ENCODE assay signal across 8 cellular contexts in the genomic region with DNA sequence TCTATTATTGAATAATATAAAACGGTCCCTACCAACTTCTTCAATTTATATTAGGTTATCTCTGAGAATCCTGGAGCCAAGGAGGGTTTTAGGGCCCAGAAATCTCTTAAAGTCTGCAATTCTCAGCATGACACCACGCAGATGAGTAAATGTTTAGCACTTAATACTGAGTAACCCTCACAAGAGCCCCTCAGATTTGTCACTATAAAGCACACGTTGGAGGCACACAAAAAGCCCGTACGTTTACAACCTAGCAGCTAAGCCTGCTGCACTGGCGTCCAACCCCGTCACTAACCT. TPM values are rescaled to one million over a fixed set of nuclear protein-coding genes. Genes with fewer than 3 reads are reported as not detected.
DNase-seq lines count a peak whose midpoint lies in the region; ATAC-seq and TF ChIP-seq lines count a peak whose summit lies in the region.

No MANE protein-coding gene starts in this region.

- peak overlapping the region; percentile 66 to 99 (median 91) for H3K4me3 ChIP-seq in dorsolateral prefrontal cortex
- H3K4me3 ChIP-seq in naive thymus-derived CD4-positive, alpha-beta T cell (ENCODE audit: low read length): peak overlapping the region; percentile 88

- peaks cover 0 to 7% (median 0%) of the 10 kb centered on the region in 3 experiments for H3K36me3 ChIP-seq in naive thymus-derived CD4-positive, alpha-beta T cell (ENCODE audit: control insufficient read depth in 2 of 3, insufficient read depth in 3 of 3, low read length in 3 of 3)

- ATAC-seq in CD4-positive, alpha-beta T cell (ENCODE audit: poor library complexity): peak; percentile 66
- ATAC-seq in naive thymus-derived CD4-positive, alpha-beta T cell: peak; percentile 58
- no peak for ATAC-seq in HG02870 (IDR thresholded peaks at IDR 0.05; ENCODE audit: unreplicated experiment)

- no peak for TF ChIP-seq CTCF in CD4-positive, alpha-beta T cell (IDR thresholded peaks at IDR 0.05)
- TF ChIP-seq CTCF in dorsolateral prefrontal cortex (IDR thresholded peaks at IDR 0.05 in 54 of 56, conservative IDR thresholded peaks at IDR 0.05 in 2 of 56; ENCODE audit: low read depth in 1 of 56, partially characterized antibody in 56 of 56): no peak

- peak overlapping the region; percentile 89 for H3K4me3 Mint-ChIP-seq in CD4-positive, alpha-beta T cell
- H3K4me3 Mint-ChIP-seq in naive thymus-derived CD4-positive, alpha-beta T cell: peak overlapping the region; percentile 89 to 98 (median 96)

- H3K36me3 Mint-ChIP-seq in CD4-positive, alpha-beta T cell (ENCODE audit: low read depth): peaks cover 26% of the 10 kb centered on the region
- peaks cover 0 to 20% (median 8%) of the 10 kb centered on the region in 5 donors for H3K36me3 Mint-ChIP-seq in naive thymus-derived CD4-positive, alpha-beta T cell

- CTCF ChIA-PET in CD4-positive, alpha-beta T cell (lab: Charles Lee): interaction anchor here (1.0 to 8.1 kb wide), 6 partner anchors 28 to 79 kb away, joined by 3 to 57 read pairs (median 5); partner anchors contain the start of genes NFS1, RBM39 and ROMO1
- CTCF ChIA-PET in naive thymus-derived CD4-positive, alpha-beta T cell (lab: Charles Lee): interaction anchor here (0.7 to 1.5 kb wide), 4 partner anchors 11 to 222 kb away, joined by 3 to 5 read pairs (median 3); no protein-coding TSS in a partner anchor

- H3K9me3 Mint-ChIP-seq in CD4-positive, alpha-beta T cell: no peaks in the 10 kb centered on the region
- H3K9me3 Mint-ChIP-seq in naive thymus-derived CD4-positive, alpha-beta T cell: no peaks in the 10 kb centered on the region

- DNase-seq in CD4-positive, alpha-beta T cell: peak in 3 of 10 experiments; percentile 34 to 66 (median 56)
- DNase-seq in M059J (ENCODE audit: low read depth) (peak; percentile 62), dorsolateral prefrontal cortex (no peak), putamen (ENCODE audit: low spot score) (no peak), AML-193 (lab: John Stamatoyannopoulos, UW) (no peak)
- DNase-seq in naive thymus-derived CD4-positive, alpha-beta T cell: peak in 1 of 9 donors; percentile 79
- no peak for DNase-seq in effector CD8-positive, alpha-beta T cell (lab: John Stamatoyannopoulos, UW)

- peak overlapping the region; percentile 99 for H3K27ac Mint-ChIP-seq in CD4-positive, alpha-beta T cell
- H3K27ac Mint-ChIP-seq in naive thymus-derived CD4-positive, alpha-beta T cell: peak overlapping the region; percentile 98 to 100 (median 99)

- no peaks in the 10 kb centered on the region for H3K27me3 ChIP-seq in CD4-positive, alpha-beta T cell (ENCODE audit: control insufficient read depth, insufficient read depth, low read length)
- H3K27me3 ChIP-seq in dorsolateral prefrontal cortex: no peaks in the 10 kb centered on the region
- H3K27me3 ChIP-seq in naive thymus-derived CD4-positive, alpha-beta T cell (ENCODE audit: control insufficient read depth in 2 of 2, insufficient read depth in 2 of 2, low read length in 2 of 2): no peaks in the 10 kb centered on the region

- no peaks in the 10 kb centered on the region for H3K27me3 Mint-ChIP-seq in CD4-positive, alpha-beta T cell
- H3K27me3 Mint-ChIP-seq in naive thymus-derived CD4-positive, alpha-beta T cell: no peaks in the 10 kb centered on the region

- H3K4me1 Mint-ChIP-seq in CD4-positive, alpha-beta T cell (ENCODE audit: low read depth): peaks cover 60% of the 10 kb centered on the region
- H3K4me1 Mint-ChIP-seq in naive thymus-derived CD4-positive, alpha-beta T cell: peaks cover 38 to 61% (median 59%) of the 10 kb centered on the region in 7 donors

- intact Hi-C loops in CD4-positive, alpha-beta T cell (cut with DNase I, micrococcal nuclease): loop anchor here (5.0 kb wide), 2 partner anchors 61 to 171 kb away; no protein-coding TSS in a partner anchor
- intact Hi-C loops in dorsolateral prefrontal cortex (cut with DNase I): loop anchor here (5.0 to 10.0 kb wide), 3 partner anchors 34 to 291 kb away; partner anchors contain the start of genes NFS1 (in 1 of the 2), ROMO1 (in 1 of the 2), SCAND1 (in 1 of the 2) and SPAG4 (in 1 of the 2)
- intact Hi-C loops in naive thymus-derived CD4-positive, alpha-beta T cell (cut with micrococcal nuclease): loop anchor here (2.0 to 5.0 kb wide), 5 partner anchors 15 to 386 kb away; partner anchors contain the start of genes CEP250 (in 1 of the 2), ERGIC3 (in 1 of the 2), MMP24OS (in 1 of the 2) and SCAND1 (in 1 of the 2)

- peaks cover 45 to 49% of the 10 kb centered on the region in 2 donors for H3K4me1 ChIP-seq in naive thymus-derived CD4-positive, alpha-beta T cell (ENCODE audit: control insufficient read depth in 2 of 2, insufficient read depth in 2 of 2, low read length in 2 of 2)

- H3K9me3 ChIP-seq in CD4-positive, alpha-beta T cell (ENCODE audit: control insufficient read depth, low read length): no peaks in the 10 kb centered on the region
- H3K9me3 ChIP-seq in naive thymus-derived CD4-positive, alpha-beta T cell (ENCODE audit: control insufficient read depth in 2 of 3, low read length in 3 of 3): no peaks in the 10 kb centered on the region

- POLR2A ChIA-PET in CD4-positive, alpha-beta T cell (lab: Charles Lee): interaction anchor here (0.6 to 8.2 kb wide), 27 partner anchors 8 to 517 kb away, joined by 3 to 147 read pairs (median 5); partner anchors contain the start of genes CEP250, EDEM2, ERGIC3 and NFS1
- POLR2A ChIA-PET in naive thymus-derived CD4-positive, alpha-beta T cell (lab: Charles Lee): interaction anchor here (0.8 to 3.5 kb wide), 24 partner anchors 11 to 1147 kb away, joined by 3 to 72 read pairs (median 6); partner anchors contain the start of genes CEP250, DYNLRB1, ERGIC3 and PHF20

- peak overlapping the region; percentile 99 for H3K27ac ChIP-seq in CD4-positive, alpha-beta T cell (ENCODE audit: low read depth, low read length)
- H3K27ac ChIP-seq in dorsolateral prefrontal cortex: peak overlapping the region in 36 of 59 donors; percentile 25 to 100 (median 98)
- peak overlapping the region; percentile 100 for H3K27ac ChIP-seq in naive thymus-derived CD4-positive, alpha-beta T cell (ENCODE audit: low read depth, low read length)

RNA-seq across cellular contexts. Expression of gene CPNE1, which starts 1.2 kb away (rescaled TPM):
- 100 to 1,000 TPM; 146 to 153 TPM for total RNA-seq in CD4-positive, alpha-beta T cell
- 176 and 262 TPM in 2 replicates for total RNA-seq in M059J (2014; rRNA removed; shearing (Covaris generic))
- total RNA-seq in dorsolateral prefrontal cortex: 100 to 1,000 TPM in 116 of 120 experiments, 10 to 100 TPM in 4; 65.9 to 194 (median 135) TPM
- total RNA-seq in naive thymus-derived CD4-positive, alpha-beta T cell: 100 to 1,000 TPM; 250 to 378 (median 305) TPM
- 100 to 1,000 TPM; 277 to 360 TPM for polyA plus RNA-seq in naive thymus-derived CD4-positive, alpha-beta T cell

RNA-seq across cellular contexts. Expression of gene RBM12, which starts 1.2 kb away (rescaled TPM):
- 10 to 100 TPM; 91.7 to 95.2 TPM for total RNA-seq in CD4-positive, alpha-beta T cell
- total RNA-seq in M059J (2014; rRNA removed; shearing (Covaris generic)): 37.7 and 52.3 TPM in 2 replicates
- total RNA-seq in dorsolateral prefrontal cortex: 10 to 100 TPM; 48.7 to 99.3 (median 72.3) TPM
- 100 to 1,000 TPM in 4 of 5 experiments, 10 to 100 TPM in 1; 98.2 to 122 (median 114) TPM for total RNA-seq in naive thymus-derived CD4-positive, alpha-beta T cell
- 10 to 100 TPM; 48.9 to 50.8 TPM for polyA plus RNA-seq in naive thymus-derived CD4-positive, alpha-beta T cell

RNA-seq across cellular contexts. Expression of gene NFS1, which starts 35.7 kb away (rescaled TPM):
- total RNA-seq in CD4-positive, alpha-beta T cell: 10 to 100 TPM; 10.6 to 11.5 TPM
- total RNA-seq in M059J (2014; rRNA removed; shearing (Covaris generic)): 31.0 and 69.7 TPM in 2 replicates
- total RNA-seq in dorsolateral prefrontal cortex: 10 to 100 TPM; 39.8 to 78.0 (median 57.4) TPM
- total RNA-seq in naive thymus-derived CD4-positive, alpha-beta T cell: 10 to 100 TPM; 18.2 to 41.1 (median 35.0) TPM
- polyA plus RNA-seq in naive thymus-derived CD4-positive, alpha-beta T cell: 10 to 100 TPM in 1 of 2 donors, 1 to 10 TPM in 1; 9.7 to 27.7 TPM

RNA-seq across cellular contexts. Expression of gene ROMO1, which starts 35.7 kb away (rescaled TPM):
- total RNA-seq in CD4-positive, alpha-beta T cell: 10 to 100 TPM; 32.9 to 35.8 TPM
- 667 and 778 TPM in 2 replicates for total RNA-seq in M059J (2014; rRNA removed; shearing (Covaris generic))
- 10 to 100 TPM; 28.9 to 82.8 (median 51.8) TPM for total RNA-seq in dorsolateral prefrontal cortex
- 10 to 100 TPM; 33.2 to 85.5 (median 38.5) TPM for total RNA-seq in naive thymus-derived CD4-positive, alpha-beta T cell
- polyA plus RNA-seq in naive thymus-derived CD4-positive, alpha-beta T cell: 100 to 1,000 TPM; 269 to 293 TPM

RNA-seq across cellular contexts. Expression of gene SPAG4, which starts 47.8 kb away (rescaled TPM):
- total RNA-seq in CD4-positive, alpha-beta T cell: 10 to 100 TPM; 15.5 to 17.1 TPM
- total RNA-seq in M059J (2014; rRNA removed; shearing (Covaris generic)): 24.0 and 36.1 TPM in 2 replicates
- 10 to 100 TPM in 5 of 120 experiments, 1 to 10 TPM in 115; 1.9 to 13.5 (median 5.4) TPM for total RNA-seq in dorsolateral prefrontal cortex
- 10 to 100 TPM in 2 of 5 experiments, 1 to 10 TPM in 2, under 1 TPM in 1; 0.35 to 25.0 (median 2.7) TPM for total RNA-seq in naive thymus-derived CD4-positive, alpha-beta T cell
- polyA plus RNA-seq in naive thymus-derived CD4-positive, alpha-beta T cell: not detected
